18 cellular contexts compared by ENCODE assay signal in genomic region chr14:104151546-104152245, GRCh38. TPM values are rescaled to one million over a fixed set of nuclear protein-coding genes. Genes with fewer than 3 reads are reported as not detected.
"Had no signal": no experiment of that assay in that cellular context is flagged by ENCODE, and none has a peak within 500 bp of the region (broad histone marks: within the 10 kb centered on the region; RNA-seq: fewer than 3 reads in every experiment).

No MANE protein-coding gene starts in this region.

- H3K4me1 Mint-ChIP-seq: activated CD4-positive, alpha-beta T cell treated with anti-CD3 and anti-CD28 coated beads for 36 hours; activated naive CD8-positive, alpha-beta T cell treated with anti-CD3 and anti-CD28 coated beads, Interleukin-2, amount 10 ng/mL, durations not matched to agents 7 days and 5 days; stimulated activated effector memory CD8-positive, alpha-beta T cell treated with anti-CD3 and anti-CD28 coated beads, Interleukin-12 subunit alpha, Interleukin-12 subunit beta, amount 100 ng/mL, for 72 hours had no signal

- H3K27me3 Mint-ChIP-seq: activated CD4-positive, alpha-beta T cell treated with anti-CD3 and anti-CD28 coated beads for 36 hours; activated naive CD8-positive, alpha-beta T cell treated with anti-CD3 and anti-CD28 coated beads, Interleukin-2, amount 10 ng/mL, durations not matched to agents 7 days and 5 days had no signal

- H3K9me3 ChIP-seq: lower lobe of right lung, ovary, sigmoid colon, testis, upper lobe of left lung had no signal

- H3K4me3 Mint-ChIP-seq: activated CD4-positive, alpha-beta T cell treated with anti-CD3 and anti-CD28 coated beads for 36 hours; activated naive CD8-positive, alpha-beta T cell treated with anti-CD3 and anti-CD28 coated beads, Interleukin-2, amount 10 ng/mL, durations not matched to agents 7 days and 5 days; stimulated activated effector memory CD8-positive, alpha-beta T cell treated with anti-CD3 and anti-CD28 coated beads, Interleukin-12 subunit alpha, Interleukin-12 subunit beta, amount 100 ng/mL, for 72 hours had no signal

- H3K27ac Mint-ChIP-seq: activated CD4-positive, alpha-beta T cell treated with anti-CD3 and anti-CD28 coated beads for 36 hours; activated naive CD8-positive, alpha-beta T cell treated with anti-CD3 and anti-CD28 coated beads, Interleukin-2, amount 10 ng/mL, durations not matched to agents 7 days and 5 days; stimulated activated effector memory CD8-positive, alpha-beta T cell treated with anti-CD3 and anti-CD28 coated beads, Interleukin-12 subunit alpha, Interleukin-12 subunit beta, amount 100 ng/mL, for 72 hours had no signal

- H3K4me3 ChIP-seq: lower lobe of right lung, ovary, sigmoid colon, testis, upper lobe of left lung had no signal

- H3K9me3 Mint-ChIP-seq: activated naive CD8-positive, alpha-beta T cell treated with anti-CD3 and anti-CD28 coated beads, Interleukin-2, amount 10 ng/mL, durations not matched to agents 7 days and 5 days; stimulated activated effector memory CD8-positive, alpha-beta T cell treated with anti-CD3 and anti-CD28 coated beads, Interleukin-12 subunit alpha, Interleukin-12 subunit beta, amount 100 ng/mL, for 72 hours had no signal

- H3K27me3 ChIP-seq: ovary, sigmoid colon, testis, upper lobe of left lung had no signal

- H3K36me3 ChIP-seq: lower lobe of right lung, ovary, sigmoid colon had no signal

- ATAC-seq: activated CD4-positive, alpha-beta T cell treated with anti-CD3 and anti-CD28 coated beads for 36 hours; left colon; lower lobe of right lung; stimulated activated effector memory CD8-positive, alpha-beta T cell treated with anti-CD3 and anti-CD28 coated beads, Interleukin-12 subunit alpha, Interleukin-12 subunit beta, amount 100 ng/mL, for 72 hours had no signal

- H3K27ac ChIP-seq: lower lobe of right lung, ovary, sigmoid colon, testis, upper lobe of left lung had no signal

- H3K4me1 ChIP-seq: lower lobe of right lung, testis had no signal

- DNase-seq: activated CD4-positive, alpha-beta T cell treated with anti-CD3 and anti-CD28 coated beads for 36 hours; activated CD4-positive, alpha-beta T cell treated with anti-CD3 and anti-CD28 coated beads, Interleukin-2, amount 50 U/mL, for 48 hours; activated naive CD8-positive, alpha-beta T cell treated with anti-CD3 and anti-CD28 coated beads, Interleukin-2, amount 10 ng/mL, durations not matched to agents 7 days and 5 days; amygdala; caudate nucleus; erythroblast; foreskin melanocyte; glutamatergic neuron; hippocampal formation; left colon; lower lobe of right lung; ovary; sigmoid colon; stimulated activated CD4-positive, alpha-beta T cell treated with anti-CD3 and anti-CD28 coated beads, Interleukin-4, amount 100 ng/mL, for 24 hours; testis had no signal

- H3K36me3 Mint-ChIP-seq: activated naive CD8-positive, alpha-beta T cell treated with anti-CD3 and anti-CD28 coated beads, Interleukin-2, amount 10 ng/mL, durations not matched to agents 7 days and 5 days; stimulated activated effector memory CD8-positive, alpha-beta T cell treated with anti-CD3 and anti-CD28 coated beads, Interleukin-12 subunit alpha, Interleukin-12 subunit beta, amount 100 ng/mL, for 72 hours had no signal

RNA-seq across cellular contexts. Expression of gene KIF26A, which starts 13.3 kb away (rescaled TPM):
- total RNA-seq: myocyte had no signal
